8 cellular contexts compared by ENCODE assay signal in the genomic region with DNA sequence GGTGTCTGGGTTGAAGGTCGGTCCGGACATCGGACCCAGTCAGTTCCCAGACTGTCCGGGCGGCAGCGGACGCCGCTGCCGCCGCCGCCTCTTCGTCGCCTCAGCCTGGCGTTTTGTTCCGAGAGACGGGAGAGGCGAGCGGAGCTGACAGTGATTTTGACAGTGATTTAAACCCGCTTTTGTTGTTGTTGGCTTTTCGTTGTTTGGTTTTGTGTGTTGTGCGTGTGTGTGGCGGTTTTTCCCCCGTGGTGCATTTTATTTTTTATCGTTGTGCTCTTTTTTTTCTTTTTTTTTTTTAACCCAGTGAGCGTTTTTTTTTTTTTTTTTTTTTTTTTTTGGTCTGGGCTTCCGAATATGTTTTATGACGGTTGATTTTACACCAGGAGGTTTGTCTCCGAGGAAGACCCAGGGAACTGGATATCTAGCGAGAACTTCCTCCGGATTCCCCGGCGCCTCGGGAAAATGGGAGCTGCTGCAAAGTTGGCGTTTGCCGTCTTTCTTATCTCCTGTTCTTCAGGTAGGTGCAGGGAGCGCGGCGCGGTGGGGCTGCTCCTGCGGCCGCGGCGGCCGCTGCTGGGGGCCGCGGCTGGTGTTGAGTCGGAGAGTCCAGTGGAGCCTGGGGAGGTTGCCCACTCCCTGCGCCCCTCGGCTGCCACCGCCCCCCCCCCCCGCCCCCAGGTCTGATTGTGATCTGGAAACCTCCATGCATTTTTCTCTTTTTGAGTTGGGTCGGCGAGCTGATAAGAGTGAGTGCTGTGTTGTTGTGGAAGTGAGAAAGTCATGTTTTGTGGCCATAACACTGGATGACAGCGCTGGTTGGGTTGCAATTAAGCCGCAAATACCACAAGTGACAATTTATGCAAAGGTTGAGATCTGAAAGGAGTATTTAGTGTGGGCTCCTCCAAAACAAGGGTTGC. TPM values are rescaled to one million over a fixed set of nuclear protein-coding genes. Genes with fewer than 3 reads are reported as not detected.
A peak's percentile ranks its signal among the peaks of the same experiment; 100 is the strongest.
DNase-seq lines count a peak whose midpoint lies in the region; ATAC-seq and TF ChIP-seq lines count a peak whose summit lies in the region.

Gene ACVR2A (plus strand): TSS at position 339 of the 917 bp plus-strand sequence. CDS start 124 bp downstream, at position 463.

- TF ChIP-seq CTCF in cardiac muscle cell (IDR thresholded peaks at IDR 0.05; ENCODE audit: low read depth, low read length) (no peak), ovary (IDR thresholded peaks at IDR 0.05) (no peak)

- H3K9me3 Mint-ChIP-seq in activated naive CD4-positive, alpha-beta T cell treated with anti-CD3 and anti-CD28 coated beads, Interleukin-2, amount 50 U/mL, for 72 hours, result peaks cover 0 to 2% of the 10 kb centered on the region in 2 donors

- DNase-seq in COR-L47 (lab: John Stamatoyannopoulos, UW) (peak; percentile 9), RPMI8226 (peak; percentile 64), cardiac muscle cell (ENCODE audit: low read depth in 1 of 2, low spot score in 1 of 2) (peak; percentile 44 to 58), ovary (peak; percentile 23 to 59 (median 38)), ureter (ENCODE audit: low spot score) (peak; percentile 51)
- DNase-seq in activated naive CD4-positive, alpha-beta T cell treated with anti-CD3 and anti-CD28 coated beads, Interleukin-2, amount 50 U/mL, for 72 hours (ENCODE audit: low spot score in 2 of 2), result peak in 1 of 2 donors; percentile 36

- H3K9me3 ChIP-seq in cardiac muscle cell (ENCODE audit: low read depth), result no peaks in the 10 kb centered on the region
- H3K9me3 ChIP-seq in ovary, result no peaks in the 10 kb centered on the region

- no peaks in the 10 kb centered on the region for H3K27me3 ChIP-seq in cardiac muscle cell
- no peaks in the 10 kb centered on the region for H3K27me3 ChIP-seq in ovary

- WGBS in ovary, 3 donors, result 0 to 1% (median 0%) methylated on average over 54 to 55 of the region's 55 CpGs

- peaks cover 11 to 13% of the 10 kb centered on the region in 2 donors for H3K36me3 Mint-ChIP-seq in activated naive CD4-positive, alpha-beta T cell treated with anti-CD3 and anti-CD28 coated beads, Interleukin-2, amount 50 U/mL, for 72 hours

- no peaks in the 10 kb centered on the region for H3K36me3 ChIP-seq in cardiac muscle cell
- no peaks in the 10 kb centered on the region for H3K36me3 ChIP-seq in ovary

- H3K4me1 ChIP-seq in cardiac muscle cell (ENCODE audit: low read depth) (peaks cover 7% of the 10 kb centered on the region), ovary (ENCODE audit: insufficient read depth) (peaks cover 2% of the 10 kb centered on the region)

- ATAC-seq in GM19463 (IDR thresholded peaks at IDR 0.05; ENCODE audit: unreplicated experiment) (peak; percentile 38), HG03558 (IDR thresholded peaks at IDR 0.05; ENCODE audit: extremely low read depth, unreplicated experiment) (peak; percentile 20)
- peak; percentile 51 to 62 for ATAC-seq in activated naive CD4-positive, alpha-beta T cell treated with anti-CD3 and anti-CD28 coated beads, Interleukin-2, amount 50 U/mL, for 72 hours

- H3K27ac Mint-ChIP-seq in activated naive CD4-positive, alpha-beta T cell treated with anti-CD3 and anti-CD28 coated beads, Interleukin-2, amount 50 U/mL, for 72 hours, result peak within 1 kb of the TSS; percentile 91 to 98

- intact Hi-C loops in ovary (cut with DNase I), result no loop called here

- H3K27ac ChIP-seq in cardiac muscle cell (peak within 1 kb of the TSS; percentile 97), ovary (peak within 1 kb of the TSS; percentile 96 to 97)

- TF ChIP-seq POLR2A in ovary (IDR thresholded peaks at IDR 0.05), result no peak

- H3K4me3 ChIP-seq in cardiac muscle cell (peak within 1 kb of the TSS; percentile 93), ovary (peak within 1 kb of the TSS; percentile 55)

- TF ChIP-seq EP300 in ovary (IDR thresholded peaks at IDR 0.05), result no peak

RNA-seq across cellular contexts. Expression of gene ACVR2A, which starts in this region (rescaled TPM):
- total RNA-seq in activated naive CD4-positive, alpha-beta T cell treated with anti-CD3 and anti-CD28 coated beads, Interleukin-2, amount 50 U/mL, for 72 hours, result 1 to 10 TPM; 2.9 to 6.8 TPM
- 8.9 and 12.4 TPM in 2 replicates for total RNA-seq in cardiac muscle cell
- 10.3 and 14.2 TPM in 2 replicates for polyA plus RNA-seq in cardiac muscle cell
- 10 to 100 TPM; 16.4 to 36.9 (median 23.2) TPM for total RNA-seq in ovary
- polyA plus RNA-seq in ovary, result 1 to 10 TPM; 4.5 to 5.0 TPM
- 32.7 TPM for total RNA-seq in ureter
